8 cellular contexts compared by ENCODE assay signal in genomic region chr1:6624712-6625578, GRCh38. TPM values are rescaled to one million over a fixed set of nuclear protein-coding genes. Genes with fewer than 3 reads are reported as not detected.
A peak's percentile ranks its signal among the peaks of the same experiment; 100 is the strongest.
DNase-seq lines count a peak whose midpoint lies in the region; ATAC-seq and TF ChIP-seq lines count a peak whose summit lies in the region.

Gene THAP3 (plus strand): TSS chr1:6624868. CDS start chr1:6625219, 351 bp downstream.

- H3K27ac Mint-ChIP-seq in activated T-helper 1 cell treated with anti-CD3 and anti-CD28 coated beads, Interleukin-12 subunit alpha, Interleukin-12 subunit beta, Interleukin-2, Interleukin-4 antibody, amounts not matched to agents 30 ng/mL and 10 ng/mL and 1 ng/mL, durations not matched to agents 14 hours and 24 hours and 36 hours: peak within 1 kb of the TSS; percentile 86
- peak within 1 kb of the TSS; percentile 60 to 94 (median 89) for H3K27ac Mint-ChIP-seq in naive thymus-derived CD8-positive, alpha-beta T cell

- H3K27me3 Mint-ChIP-seq in activated T-helper 1 cell treated with anti-CD3 and anti-CD28 coated beads, Interleukin-12 subunit alpha, Interleukin-12 subunit beta, Interleukin-2, Interleukin-4 antibody, amounts not matched to agents 30 ng/mL and 10 ng/mL and 1 ng/mL, durations not matched to agents 14 hours and 24 hours and 36 hours (ENCODE audit: insufficient read depth): no peaks in the 10 kb centered on the region
- H3K27me3 Mint-ChIP-seq in naive thymus-derived CD8-positive, alpha-beta T cell: no peaks in the 10 kb centered on the region

- TF ChIP-seq CTCF in Peyer's patch (IDR thresholded peaks at IDR 0.05): peak in 2 of 6 experiments; percentile 12 to 28
- TF ChIP-seq CTCF in fibroblast of lung (conservative IDR thresholded peaks at IDR 0.05 in 1 of 2, IDR thresholded peaks at IDR 0.05 in 1 of 2; ENCODE audit: low read depth in 1 of 2, low read length in 2 of 2): no peak

- H3K27me3 ChIP-seq in HUES64 (ENCODE audit: insufficient read depth, low read length) (no peaks in the 10 kb centered on the region), Peyer's patch (no peaks in the 10 kb centered on the region), fibroblast of lung (ENCODE audit: control insufficient read depth, insufficient read depth, low read length) (no peaks in the 10 kb centered on the region)

- H4K20me1 ChIP-seq in fibroblast of lung (ENCODE audit: control insufficient read depth, extremely low read depth, insufficient read depth, low read length): no peaks in the 10 kb centered on the region

- H3K36me3 Mint-ChIP-seq in activated T-helper 1 cell treated with anti-CD3 and anti-CD28 coated beads, Interleukin-12 subunit alpha, Interleukin-12 subunit beta, Interleukin-2, Interleukin-4 antibody, amounts not matched to agents 30 ng/mL and 10 ng/mL and 1 ng/mL, durations not matched to agents 14 hours and 24 hours and 36 hours (ENCODE audit: low read depth): peaks cover 32% of the 10 kb centered on the region
- peaks cover 0 to 48% (median 5%) of the 10 kb centered on the region in 3 donors for H3K36me3 Mint-ChIP-seq in naive thymus-derived CD8-positive, alpha-beta T cell

- 0 out of 2 replicates have a peak, but pooled peaks cover 2% of the 10 kb centered on the region for H3K4me1 ChIP-seq in HUES64 (ENCODE audit: insufficient read depth, low read length)
- H3K4me1 ChIP-seq in Peyer's patch: peaks cover 0 to 20% (median 9%) of the 10 kb centered on the region in 4 donors
- H3K4me1 ChIP-seq in fibroblast of lung (ENCODE audit: control insufficient read depth, extremely low read depth, insufficient read depth, low read length): no peaks in the 10 kb centered on the region

- H3K36me3 ChIP-seq in HUES64 (ENCODE audit: insufficient read depth, low read length) (peaks cover 71% of the 10 kb centered on the region), Peyer's patch (peaks cover 0 to 54% (median 0%) of the 10 kb centered on the region in 3 donors), fibroblast of lung (ENCODE audit: control insufficient read depth, insufficient read depth, low read length) (peaks cover 36% of the 10 kb centered on the region)

- H3K4me2 ChIP-seq in fibroblast of lung (ENCODE audit: extremely low read depth, insufficient read depth, low read length): peak within 1 kb of the TSS; percentile 88

- H3K9me3 ChIP-seq in HUES64 (ENCODE audit: insufficient read depth, low read depth, low read length) (no peaks in the 10 kb centered on the region), Peyer's patch (no peaks in the 10 kb centered on the region), fibroblast of lung (ENCODE audit: control insufficient read depth, insufficient read depth, low read depth, low read length) (no peaks in the 10 kb centered on the region)

- 2% methylated on average over 73 of the region's 73 CpGs for WGBS in HUES64

- H3K4me3 ChIP-seq in HUES64 (ENCODE audit: low read length): peak within 1 kb of the TSS; percentile 81
- H3K4me3 ChIP-seq in Peyer's patch: peak within 1 kb of the TSS; percentile 82 to 89 (median 86)
- H3K4me3 ChIP-seq in fibroblast of lung (replicated peaks in 1 of 4; ENCODE audit: control extremely low read depth in 1 of 4, insufficient read depth in 1 of 4, low read depth in 3 of 4, low read length in 4 of 4): peak within 1 kb of the TSS; percentile 70 to 91 (median 87)

- H3K27ac ChIP-seq in HUES64 (ENCODE audit: low read depth, low read length): peak within 1 kb of the TSS; percentile 91
- peak within 1 kb of the TSS; percentile 80 to 90 (median 83) for H3K27ac ChIP-seq in Peyer's patch
- H3K27ac ChIP-seq in fibroblast of lung (ENCODE audit: insufficient read depth, low read length): peak within 1 kb of the TSS; percentile 82

- H3K9me3 Mint-ChIP-seq in activated T-helper 1 cell treated with anti-CD3 and anti-CD28 coated beads, Interleukin-12 subunit alpha, Interleukin-12 subunit beta, Interleukin-2, Interleukin-4 antibody, amounts not matched to agents 30 ng/mL and 10 ng/mL and 1 ng/mL, durations not matched to agents 14 hours and 24 hours and 36 hours: no peaks in the 10 kb centered on the region
- no peaks in the 10 kb centered on the region for H3K9me3 Mint-ChIP-seq in naive thymus-derived CD8-positive, alpha-beta T cell

- peak; percentile 80 for ATAC-seq in GM21381 (IDR thresholded peaks at IDR 0.05; ENCODE audit: unreplicated experiment)
- peak; percentile 95 to 96 for ATAC-seq in naive thymus-derived CD8-positive, alpha-beta T cell

- peak in 1 of 2 donors; percentile 24 for TF ChIP-seq POLR2A in Peyer's patch (IDR thresholded peaks at IDR 0.05)

- peak within 1 kb of the TSS; percentile 96 for H3K4me3 Mint-ChIP-seq in activated T-helper 1 cell treated with anti-CD3 and anti-CD28 coated beads, Interleukin-12 subunit alpha, Interleukin-12 subunit beta, Interleukin-2, Interleukin-4 antibody, amounts not matched to agents 30 ng/mL and 10 ng/mL and 1 ng/mL, durations not matched to agents 14 hours and 24 hours and 36 hours
- peak within 1 kb of the TSS; percentile 82 to 92 (median 90) for H3K4me3 Mint-ChIP-seq in naive thymus-derived CD8-positive, alpha-beta T cell

- H2AFZ ChIP-seq in fibroblast of lung (ENCODE audit: low read length): peak within 1 kb of the TSS; percentile 78

- H3K9ac ChIP-seq in HUES64 (ENCODE audit: low read depth, low read length): peak within 1 kb of the TSS; percentile 86
- peak within 1 kb of the TSS; percentile 82 for H3K9ac ChIP-seq in fibroblast of lung (ENCODE audit: insufficient read depth, low read length)

- H3K4me1 Mint-ChIP-seq in activated T-helper 1 cell treated with anti-CD3 and anti-CD28 coated beads, Interleukin-12 subunit alpha, Interleukin-12 subunit beta, Interleukin-2, Interleukin-4 antibody, amounts not matched to agents 30 ng/mL and 10 ng/mL and 1 ng/mL, durations not matched to agents 14 hours and 24 hours and 36 hours (ENCODE audit: low read depth): peaks cover 24% of the 10 kb centered on the region
- peaks cover 17 to 37% (median 34%) of the 10 kb centered on the region in 4 donors for H3K4me1 Mint-ChIP-seq in naive thymus-derived CD8-positive, alpha-beta T cell

- intact Hi-C loops in activated T-helper 1 cell treated with anti-CD3 and anti-CD28 coated beads, Interleukin-12 subunit alpha, Interleukin-12 subunit beta, Interleukin-2, Interleukin-4 antibody, amounts not matched to agents 30 ng/mL and 10 ng/mL and 1 ng/mL, durations not matched to agents 14 hours and 24 hours and 36 hours (cut with micrococcal nuclease): loop anchor here (1.0 to 5.0 kb wide), 6 partner anchors 12 to 133 kb away; partner anchors contain the start of genes DNAJC11, NOL9, PHF13 and PLEKHG5

- POLR2A ChIA-PET in naive thymus-derived CD8-positive, alpha-beta T cell (lab: Charles Lee): interaction anchor here (0.8 to 8.2 kb wide), 6 partner anchors 9 to 45 kb away, joined by 3 to 91 read pairs (median 4); partner anchors contain the start of genes KLHL21 and ZBTB48

- DNase-seq in DMS 273 treated with DMSO at 0.1 percent for 48 hours (lab: John Stamatoyannopoulos, UW) (peak; percentile 53), Peyer's patch (peak; percentile 87 to 94 (median 93)), fibroblast of lung (ENCODE audit: low read depth in 2 of 2) (peak; percentile 87 to 93)
- peak; percentile 79 for DNase-seq in activated T-helper 1 cell treated with anti-CD3 and anti-CD28 coated beads, Interleukin-12 subunit alpha, Interleukin-12 subunit beta, Interleukin-2, Interleukin-4 antibody, amounts not matched to agents 30 ng/mL and 10 ng/mL and 1 ng/mL, durations not matched to agents 14 hours and 24 hours and 36 hours (ENCODE audit: low spot score)
- peak; percentile 82 to 94 (median 86) for DNase-seq in naive thymus-derived CD8-positive, alpha-beta T cell
- DNase-seq in stimulated activated naive CD4-positive, alpha-beta T cell (lab: John Stamatoyannopoulos, UW): peak; percentile 79 to 90 (median 88)

- H3K79me2 ChIP-seq in fibroblast of lung (ENCODE audit: control insufficient read depth, insufficient read depth, low read length): peaks cover 38% of the 10 kb centered on the region

RNA-seq across cellular contexts. Expression of gene THAP3, which starts in this region (rescaled TPM):
- polyA plus RNA-seq in HUES64 (2013, experiment 1 of 2): 12.7 TPM
- polyA plus RNA-seq in HUES64 (2013, experiment 2 of 2): 13.1 TPM
- total RNA-seq in Peyer's patch (10 to 100 TPM in 3 of 4 donors, 1 to 10 TPM in 1; 9.9 to 22.8 (median 18.8) TPM), fibroblast of lung (34.4 and 35.5 TPM in 2 replicates)
- 22.2 and 23.5 TPM in 2 replicates for total RNA-seq in activated T-helper 1 cell treated with anti-CD3 and anti-CD28 coated beads, Interleukin-12 subunit alpha, Interleukin-12 subunit beta, Interleukin-2, Interleukin-4 antibody, amounts not matched to agents 30 ng/mL and 10 ng/mL and 1 ng/mL, durations not matched to agents 14 hours and 24 hours and 36 hours
- 5.3 and 6.5 TPM in 2 replicates for polyA plus RNA-seq in fibroblast of lung
- polyA plus RNA-seq in fibroblast of lung (2012): 11.6 and 13.5 TPM in 2 replicates
- 5.3 and 7.2 TPM in 2 replicates for polyA minus RNA-seq in fibroblast of lung (ENCODE audit: low replicate concordance)
- total RNA-seq in naive thymus-derived CD8-positive, alpha-beta T cell: 10 to 100 TPM; 28.7 to 30.7 TPM
- polyA plus RNA-seq in naive thymus-derived CD8-positive, alpha-beta T cell: 10 to 100 TPM; 20.1 to 26.5 (median 25.4) TPM

Comparison
In these comparisons a context has a peak if more than half of its experiments do, and no peak if none do; other contexts are left out.
1. Peak in every context shown above with its lines: DNase-seq, ATAC-seq, H3K4me3 ChIP-seq and H3K27ac ChIP-seq.